ENCODE assay signal across 8 cellular contexts in the genomic region with DNA sequence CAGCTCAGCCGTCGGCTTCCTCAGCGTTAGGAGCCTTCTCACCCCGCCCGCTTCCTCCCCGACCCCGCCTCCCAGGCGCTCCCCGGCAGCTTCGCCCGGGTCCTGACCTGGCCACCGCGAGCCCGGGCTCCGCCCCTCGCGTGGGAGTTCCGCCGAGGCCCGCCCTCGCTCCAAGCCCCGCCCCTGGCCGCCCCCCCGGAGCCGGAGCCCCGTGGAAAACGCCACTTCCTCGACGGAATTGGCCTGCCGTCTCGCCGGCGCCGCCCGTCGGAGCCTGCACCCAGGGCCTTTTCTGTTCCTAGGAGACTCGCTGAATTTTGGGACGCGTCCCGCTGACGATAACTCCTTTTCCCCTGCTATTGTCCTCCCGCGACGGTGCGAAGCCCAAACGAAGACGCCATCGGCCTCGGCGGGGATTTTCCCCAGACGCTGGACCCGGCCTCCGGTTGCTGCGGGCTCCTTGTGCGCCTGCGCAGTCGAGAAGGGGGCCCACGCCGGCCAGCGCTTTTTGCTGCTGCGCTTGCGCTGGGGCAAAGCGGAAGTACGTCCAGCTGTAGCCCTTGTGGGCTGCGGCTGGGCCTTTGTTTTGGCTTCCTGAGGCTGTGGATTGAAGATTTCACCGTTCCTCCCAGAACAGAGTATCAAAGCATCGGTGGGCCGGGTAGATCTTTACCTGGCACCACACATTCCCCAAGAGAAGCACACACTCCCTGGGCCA. TPM values are rescaled to one million over a fixed set of nuclear protein-coding genes. Genes with fewer than 3 reads are reported as not detected.
DNase-seq lines count a peak whose midpoint lies in the region; ATAC-seq and TF ChIP-seq lines count a peak whose summit lies in the region.

No MANE protein-coding gene starts in this region.

- no peaks in the 10 kb centered on the region for H3K27me3 Mint-ChIP-seq in activated T-helper 17 cell treated with anti-CD3 and anti-CD28 coated beads, Interleukin-2, amount 50 U/mL, for 72 hours
- no peaks in the 10 kb centered on the region for H3K27me3 Mint-ChIP-seq in natural killer cell (ENCODE audit: low read depth in 2 of 2)

- H3K9me3 ChIP-seq in DOHH2 (ENCODE audit: control insufficient read depth, insufficient read depth, low read length) (no peaks in the 10 kb centered on the region), GM23248 (ENCODE audit: low read depth) (no peaks in the 10 kb centered on the region), fibroblast of lung (ENCODE audit: control insufficient read depth, insufficient read depth, low read depth, low read length) (no peaks in the 10 kb centered on the region)

- H3F3A ChIP-seq in DOHH2 (ENCODE audit: control insufficient read depth, insufficient read depth) (peaks cover 26% of the 10 kb centered on the region), GM23248 (ENCODE audit: insufficient read depth) (peaks cover 53% of the 10 kb centered on the region)

- H3K27me3 ChIP-seq in DOHH2 (ENCODE audit: control insufficient read depth, low read length) (no peaks in the 10 kb centered on the region), GM23248 (replicated peaks; ENCODE audit: insufficient read depth) (no peaks in the 10 kb centered on the region), fibroblast of lung (ENCODE audit: control insufficient read depth, insufficient read depth, low read length) (no peaks in the 10 kb centered on the region)

- H3K4me1 Mint-ChIP-seq in activated T-helper 17 cell treated with anti-CD3 and anti-CD28 coated beads, Interleukin-2, amount 50 U/mL, for 72 hours, result peaks cover 35% of the 10 kb centered on the region
- peaks cover 51 to 73% of the 10 kb centered on the region in 2 donors for H3K4me1 Mint-ChIP-seq in natural killer cell

- H3K9ac ChIP-seq in GM23248 (peak overlapping the region; percentile 82), fibroblast of lung (ENCODE audit: insufficient read depth, low read length) (peak overlapping the region; percentile 82)

- peak overlapping the region; percentile 81 for H3K4me3 ChIP-seq in DOHH2 (ENCODE audit: low read length)
- peak overlapping the region; percentile 67 for H3K4me3 ChIP-seq in GM23248
- H3K4me3 ChIP-seq in fibroblast of lung (replicated peaks in 1 of 4; ENCODE audit: control extremely low read depth in 1 of 4, insufficient read depth in 1 of 4, low read depth in 3 of 4, low read length in 4 of 4), result peak overlapping the region; percentile 37 to 56 (median 46)

- H3K36me3 ChIP-seq in DOHH2 (ENCODE audit: control insufficient read depth, low read length), result peaks cover 80% of the 10 kb centered on the region
- H3K36me3 ChIP-seq in GM23248 (ENCODE audit: low read depth), result peaks cover 25% of the 10 kb centered on the region; the same call in 1 of the 2 replicates
- H3K36me3 ChIP-seq in fibroblast of lung (ENCODE audit: control insufficient read depth, insufficient read depth, low read length), result peaks cover 36% of the 10 kb centered on the region

- intact Hi-C loops in natural killer cell (cut with micrococcal nuclease), result loop anchor here (1.0 to 5.0 kb wide), 4 partner anchors 11 to 82 kb away; partner anchors contain the start of genes PCNX3 and ZNRD2

- DNase-seq in GM23248, result peak; percentile 96
- DNase-seq in Kasumi-1 (lab: John Stamatoyannopoulos, UW), result peak; percentile 79 to 86
- peak; percentile 92 for DNase-seq in RPMI7951 (ENCODE audit: low read depth)
- peak; percentile 90 to 95 for DNase-seq in fibroblast of lung (ENCODE audit: low read depth in 2 of 2)
- DNase-seq in natural killer cell, result peak; percentile 98
- peak; percentile 90 to 99 (median 96) for DNase-seq in stimulated activated naive CD4-positive, alpha-beta T cell (lab: John Stamatoyannopoulos, UW)

- H3K27ac Mint-ChIP-seq in activated T-helper 17 cell treated with anti-CD3 and anti-CD28 coated beads, Interleukin-2, amount 50 U/mL, for 72 hours, result peak overlapping the region; percentile 87
- peak overlapping the region; percentile 97 to 99 for H3K27ac Mint-ChIP-seq in natural killer cell

- H3K4me2 ChIP-seq in DOHH2 (ENCODE audit: low read length) (peak overlapping the region; percentile 73), GM23248 (ENCODE audit: unreplicated experiment) (peak overlapping the region; percentile 74), fibroblast of lung (ENCODE audit: extremely low read depth, insufficient read depth, low read length) (peak overlapping the region; percentile 85)

- 0 to 1% methylated on average over 51 to 59 of the region's 68 CpGs for WGBS in GM23248 (ENCODE audit: low coverage in 1 of 2, low lambda C conversion rate in 2 of 2, missing lambda C conversion rate in 2 of 2), 2 experiments

- H3K36me3 Mint-ChIP-seq in activated T-helper 17 cell treated with anti-CD3 and anti-CD28 coated beads, Interleukin-2, amount 50 U/mL, for 72 hours (ENCODE audit: low read depth), result peaks cover 99% of the 10 kb centered on the region
- H3K36me3 Mint-ChIP-seq in natural killer cell, result peaks cover 15% of the 10 kb centered on the region

- TF ChIP-seq CTCF in DOHH2 (IDR thresholded peaks at IDR 0.05; ENCODE audit: low read depth, low read length, poor library complexity, severe bottlenecking), result peak; percentile 11
- no peak for TF ChIP-seq CTCF in fibroblast of lung (conservative IDR thresholded peaks at IDR 0.05 in 1 of 2, IDR thresholded peaks at IDR 0.05 in 1 of 2; ENCODE audit: low read depth in 1 of 2, low read length in 2 of 2)
- no peak for TF ChIP-seq CTCF in natural killer cell (IDR thresholded peaks at IDR 0.05)

- in situ Hi-C loops in GM23248 (cut with MboI), result no loop called here

- H4K20me1 ChIP-seq in DOHH2 (ENCODE audit: control insufficient read depth, insufficient read depth, low read depth, low read length) (no peaks in the 10 kb centered on the region; the same call in 1 of the 2 replicates), GM23248 (ENCODE audit: insufficient read depth) (no peaks in the 10 kb centered on the region), fibroblast of lung (ENCODE audit: control insufficient read depth, extremely low read depth, insufficient read depth, low read length) (no peaks in the 10 kb centered on the region)

- no peaks in the 10 kb centered on the region for H3K9me3 Mint-ChIP-seq in activated T-helper 17 cell treated with anti-CD3 and anti-CD28 coated beads, Interleukin-2, amount 50 U/mL, for 72 hours
- no peaks in the 10 kb centered on the region for H3K9me3 Mint-ChIP-seq in natural killer cell

- H3K27ac ChIP-seq in DOHH2 (ENCODE audit: low read depth, low read length) (peak overlapping the region; percentile 79), GM23248 (peak overlapping the region; percentile 88), fibroblast of lung (ENCODE audit: insufficient read depth, low read length) (peak overlapping the region; percentile 95)

- peak; percentile 90 for ATAC-seq in activated T-helper 17 cell treated with anti-CD3 and anti-CD28 coated beads, Interleukin-2, amount 50 U/mL, for 72 hours (replicated peaks)
- ATAC-seq in natural killer cell, result peak; percentile 78 to 95 (median 80)

- H3K79me2 ChIP-seq in DOHH2 (ENCODE audit: control insufficient read depth, low read length) (peaks cover 9% of the 10 kb centered on the region), GM23248 (ENCODE audit: insufficient read depth) (peaks cover 17% of the 10 kb centered on the region; the same call in 1 of the 2 replicates), fibroblast of lung (ENCODE audit: control insufficient read depth, insufficient read depth, low read length) (no peaks in the 10 kb centered on the region)

- H3K4me3 Mint-ChIP-seq in activated T-helper 17 cell treated with anti-CD3 and anti-CD28 coated beads, Interleukin-2, amount 50 U/mL, for 72 hours, result peak overlapping the region; percentile 78
- peak overlapping the region; percentile 95 for H3K4me3 Mint-ChIP-seq in natural killer cell

- H3K9me2 ChIP-seq in DOHH2 (replicated peaks; ENCODE audit: control insufficient read depth, low read length) (no peaks in the 10 kb centered on the region), GM23248 (ENCODE audit: insufficient read depth) (no peaks in the 10 kb centered on the region)

- H3K4me1 ChIP-seq in DOHH2 (ENCODE audit: control insufficient read depth, low read length) (peaks cover 32% of the 10 kb centered on the region), GM23248 (ENCODE audit: insufficient read depth) (peaks cover 10% of the 10 kb centered on the region), fibroblast of lung (ENCODE audit: control insufficient read depth, extremely low read depth, insufficient read depth, low read length) (peaks cover 26% of the 10 kb centered on the region)

- peak overlapping the region; percentile 65 for H2AFZ ChIP-seq in GM23248
- H2AFZ ChIP-seq in fibroblast of lung (ENCODE audit: low read length), result peak overlapping the region; percentile 53

RNA-seq across cellular contexts. Expression of gene RELA, which starts 10.0 kb away (rescaled TPM):
- total RNA-seq in GM23248 (2014; rRNA removed; shearing (Covaris generic)), result 38.4 and 45.1 TPM in 2 replicates
- polyA plus RNA-seq in GM23248 (2016; fragmentation: Nextera tagmentation; extraction: Ambion mirVana), result 67.8 and 74.3 TPM in 2 replicates
- 33.3 and 34.2 TPM in 2 replicates for total RNA-seq in RPMI7951 (2014; rRNA removed; shearing (Covaris generic))
- total RNA-seq in activated T-helper 17 cell treated with anti-CD3 and anti-CD28 coated beads, Interleukin-2, amount 50 U/mL, for 72 hours, result 100 to 1,000 TPM in 1 of 2 donors, 10 to 100 TPM in 1; 82.5 to 150 TPM
- total RNA-seq in fibroblast of lung, result 13.9 and 15.7 TPM in 2 replicates
- 23.0 and 31.8 TPM in 2 replicates for polyA plus RNA-seq in fibroblast of lung
- polyA plus RNA-seq in fibroblast of lung (2012), result 46.7 and 57.7 TPM in 2 replicates
- polyA minus RNA-seq in fibroblast of lung (ENCODE audit: low replicate concordance), result 145 and 281 TPM in 2 replicates
- 100 to 1,000 TPM; 319 to 380 (median 338) TPM for total RNA-seq in natural killer cell

RNA-seq across cellular contexts. Expression of gene SIPA1, which starts 14.8 kb away (rescaled TPM):
- total RNA-seq in GM23248 (2014; rRNA removed; shearing (Covaris generic)), result 15.9 and 16.6 TPM in 2 replicates
- polyA plus RNA-seq in GM23248 (2016; fragmentation: Nextera tagmentation; extraction: Ambion mirVana) (10.8 and 13.0 TPM in 2 replicates), fibroblast of lung (7.8 and 15.4 TPM in 2 replicates)
- total RNA-seq in RPMI7951 (2014; rRNA removed; shearing (Covaris generic)), result 16.7 and 21.2 TPM in 2 replicates
- 100 to 1,000 TPM; 135 to 144 TPM for total RNA-seq in activated T-helper 17 cell treated with anti-CD3 and anti-CD28 coated beads, Interleukin-2, amount 50 U/mL, for 72 hours
- total RNA-seq in fibroblast of lung (13.6 and 32.5 TPM in 2 replicates), natural killer cell (100 to 1,000 TPM; 520 to 776 (median 743) TPM)
- 26.1 and 51.6 TPM in 2 replicates for polyA plus RNA-seq in fibroblast of lung (2012)
- polyA minus RNA-seq in fibroblast of lung (ENCODE audit: low replicate concordance), result 62.6 and 96.0 TPM in 2 replicates

RNA-seq across cellular contexts. Expression of gene PCNX3, which starts 37.1 kb away (rescaled TPM):
- 23.5 and 30.2 TPM in 2 replicates for total RNA-seq in GM23248 (2014; rRNA removed; shearing (Covaris generic))
- polyA plus RNA-seq in GM23248 (2016; fragmentation: Nextera tagmentation; extraction: Ambion mirVana) (8.1 and 8.6 TPM in 2 replicates), fibroblast of lung (8.0 and 14.5 TPM in 2 replicates)
- total RNA-seq in RPMI7951 (2014; rRNA removed; shearing (Covaris generic)), result 9.1 and 11.9 TPM in 2 replicates
- total RNA-seq in activated T-helper 17 cell treated with anti-CD3 and anti-CD28 coated beads, Interleukin-2, amount 50 U/mL, for 72 hours, result 10 to 100 TPM; 20.8 to 39.1 TPM
- total RNA-seq in fibroblast of lung (11.0 and 14.7 TPM in 2 replicates), natural killer cell (100 to 1,000 TPM; 101 to 105 (median 102) TPM)
- polyA plus RNA-seq in fibroblast of lung (2012), result 16.1 and 25.3 TPM in 2 replicates
- polyA minus RNA-seq in fibroblast of lung (ENCODE audit: low replicate concordance), result 80.6 and 89.1 TPM in 2 replicates

RNA-seq across cellular contexts. Expression of gene MAP3K11, which starts 38.6 kb away (rescaled TPM):
- total RNA-seq in GM23248 (2014; rRNA removed; shearing (Covaris generic)), result 17.6 and 24.7 TPM in 2 replicates
- polyA plus RNA-seq in GM23248 (2016; fragmentation: Nextera tagmentation; extraction: Ambion mirVana) (9.5 and 10.6 TPM in 2 replicates), fibroblast of lung (10.6 and 14.7 TPM in 2 replicates)
- total RNA-seq in RPMI7951 (2014; rRNA removed; shearing (Covaris generic)), result 11.8 and 24.2 TPM in 2 replicates
- 10 to 100 TPM; 64.9 to 83.2 TPM for total RNA-seq in activated T-helper 17 cell treated with anti-CD3 and anti-CD28 coated beads, Interleukin-2, amount 50 U/mL, for 72 hours
- total RNA-seq in fibroblast of lung (16.7 and 19.3 TPM in 2 replicates), natural killer cell (10 to 100 TPM; 85.3 to 94.5 (median 94.0) TPM)
- 20.2 and 31.5 TPM in 2 replicates for polyA plus RNA-seq in fibroblast of lung (2012)
- polyA minus RNA-seq in fibroblast of lung (ENCODE audit: low replicate concordance), result 45.3 and 49.2 TPM in 2 replicates

RNA-seq across cellular contexts. Expression of gene KCNK7, which starts 57.1 kb away (rescaled TPM):
- not detected in 2 replicates for total RNA-seq in GM23248 (2014; rRNA removed; shearing (Covaris generic))
- not detected in 2 replicates for polyA plus RNA-seq in GM23248 (2016; fragmentation: Nextera tagmentation; extraction: Ambion mirVana)
- not detected in 2 replicates for total RNA-seq in RPMI7951 (2014; rRNA removed; shearing (Covaris generic))
- total RNA-seq in activated T-helper 17 cell treated with anti-CD3 and anti-CD28 coated beads, Interleukin-2, amount 50 U/mL, for 72 hours, result under 1 TPM; 0.52 to 0.79 TPM
- under 0.01 TPM in 1 of 2 replicates, not detected in the other for total RNA-seq in fibroblast of lung
- polyA plus RNA-seq in fibroblast of lung, result not detected in 2 replicates
- 0.10 TPM in 1 of 2 replicates, not detected in the other for polyA plus RNA-seq in fibroblast of lung (2012)
- not detected in 2 replicates for polyA minus RNA-seq in fibroblast of lung (ENCODE audit: low replicate concordance)
- 10 to 100 TPM in 1 of 3 donors, 1 to 10 TPM in 2; 6.3 to 11.2 (median 7.1) TPM for total RNA-seq in natural killer cell

Comparison
In these comparisons a context has a peak if more than half of its experiments do, and no peak if none do; other contexts are left out.
1. Peak in every context shown above with its lines: DNase-seq, ATAC-seq, H3K4me3 ChIP-seq and H3K27ac ChIP-seq.